Comparison of ENCODE assay signal across 1 cellular context in the genomic region with DNA sequence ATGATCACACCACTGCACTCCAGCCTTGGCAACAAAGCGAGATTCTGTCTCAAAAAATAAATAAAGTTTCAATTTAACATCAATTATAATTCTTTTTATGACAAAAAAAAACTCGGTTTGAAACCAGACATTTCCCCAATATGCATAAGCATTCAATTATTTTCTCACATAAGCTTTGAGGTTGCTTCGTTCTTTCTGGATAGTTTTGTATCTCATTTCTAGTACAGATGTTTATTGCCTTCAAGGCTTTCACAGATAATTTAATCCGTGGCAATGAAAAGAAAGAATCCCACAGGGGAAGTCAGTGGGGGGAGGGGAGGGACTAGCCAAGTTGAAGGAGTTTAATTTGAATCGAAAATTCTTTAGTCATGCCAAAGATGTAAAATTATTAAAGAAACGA.
TF ChIP-seq lines count a peak whose summit lies in the region.

No MANE protein-coding gene starts in this region.

TF ChIP-seq in IMR-90, 13 proteins besides CTCF, POLR2A, EP300 and RAD21 (continued from another document):
- TF ChIP-seq BHLHE40 (IDR thresholded peaks at IDR 0.05; ENCODE audit: low read depth, low read length) (no peak), RFX5 (IDR thresholded peaks at IDR 0.05; ENCODE audit: low read depth, low read length) (no peak), MAFK (IDR thresholded peaks at IDR 0.05; ENCODE audit: low read depth, low read length) (no peak), MXI1 (IDR thresholded peaks at IDR 0.05; ENCODE audit: borderline replicate concordance, low read depth, low read length) (no peak), RCOR1 (IDR thresholded peaks at IDR 0.05; ENCODE audit: insufficient replicate concordance, low read length) (no peak), FOS (IDR thresholded peaks at IDR 0.05; ENCODE audit: low read depth, low read length) (no peak), MAZ (IDR thresholded peaks at IDR 0.05; ENCODE audit: borderline replicate concordance, low read depth, low read length) (no peak), SMC3 (IDR thresholded peaks at IDR 0.05; ENCODE audit: low read depth, low read length) (no peak)
- TF ChIP-seq, protein P1, sequence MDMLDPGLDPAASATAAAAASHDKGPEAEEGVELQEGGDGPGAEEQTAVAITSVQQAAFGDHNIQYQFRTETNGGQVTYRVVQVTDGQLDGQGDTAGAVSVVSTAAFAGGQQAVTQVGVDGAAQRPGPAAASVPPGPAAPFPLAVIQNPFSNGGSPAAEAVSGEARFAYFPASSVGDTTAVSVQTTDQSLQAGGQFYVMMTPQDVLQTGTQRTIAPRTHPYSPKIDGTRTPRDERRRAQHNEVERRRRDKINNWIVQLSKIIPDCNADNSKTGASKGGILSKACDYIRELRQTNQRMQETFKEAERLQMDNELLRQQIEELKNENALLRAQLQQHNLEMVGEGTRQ (IDR thresholded peaks at IDR 0.05; ENCODE audit: low read depth, low read length) = no peak
